In the genomic region with DNA sequence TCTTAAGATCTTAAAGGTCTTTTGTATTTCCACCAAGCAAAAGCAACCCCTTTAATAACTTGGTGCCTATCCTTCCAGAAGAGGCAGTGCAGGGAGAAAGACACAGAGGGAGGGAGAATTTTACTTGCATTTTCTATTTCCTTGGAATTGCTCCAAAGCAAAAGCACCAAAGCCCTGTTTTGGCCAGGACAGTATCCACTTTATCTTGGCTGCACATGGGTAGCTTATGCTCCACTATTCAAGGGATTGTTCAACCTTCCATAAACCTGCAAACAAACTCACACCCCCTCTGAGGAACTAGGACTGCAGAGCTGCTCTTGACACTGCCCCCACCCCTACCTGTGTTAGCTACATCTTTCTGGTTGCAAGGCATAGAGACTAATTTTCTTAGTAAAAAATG, we compare ENCODE assay signal across 14 cellular contexts.
DNase-seq lines count a peak whose midpoint lies in the region; ATAC-seq and TF ChIP-seq lines count a peak whose summit lies in the region.
"Had no signal": no experiment of that assay in that cellular context is flagged by ENCODE, and none has a peak within 500 bp of the region (broad histone marks: within the 10 kb centered on the region; RNA-seq: fewer than 3 reads in every experiment).

No MANE protein-coding gene starts in this region.

- H3K4me3 ChIP-seq in right atrium auricular region = no peak overlapping the region
- H3K4me3 ChIP-seq: HAP-1 had no signal

- no peaks in the 10 kb centered on the region for H3K4me1 ChIP-seq in right atrium auricular region

- H3K36me3 Mint-ChIP-seq in Calu3 (ENCODE audit: insufficient read depth, unreplicated experiment) = no peaks in the 10 kb centered on the region

- no peaks in the 10 kb centered on the region for H3K36me3 ChIP-seq in right atrium auricular region
- H3K36me3 ChIP-seq: HAP-1 had no signal

- H3K27me3 ChIP-seq in right atrium auricular region = no peaks in the 10 kb centered on the region

- TF ChIP-seq CTCF in right atrium auricular region (IDR thresholded peaks at IDR 0.05) (no peak), Calu3 (IDR thresholded peaks at IDR 0.05; ENCODE audit: unreplicated experiment) (no peak)

- H3K9me3 ChIP-seq in right atrium auricular region = no peaks in the 10 kb centered on the region
- H3K9me3 ChIP-seq: HAP-1 had no signal

- DNase-seq in left ventricle myocardium superior (no peak), right atrium auricular region (ENCODE audit: low spot score) (no peak), NCI-H446 treated with DMSO at 0.1 percent for 48 hours (lab: John Stamatoyannopoulos, UW) (peak; percentile 19), astrocyte of the hippocampus (ENCODE audit: low read depth, low spot score) (peak; percentile 42), left lobe of liver (ENCODE audit: low spot score) (no peak), Calu3 (no peak)
- DNase-seq: C1 segment of cervical spinal cord; CD4-positive, alpha-beta T cell; DMS153; DMS79 treated with DMSO at 0.1 percent for 48 hours; GDM1 had no signal

- no peak overlapping the region for H3K27ac ChIP-seq in right atrium auricular region

- peaks cover 10% of the 10 kb centered on the region for H3K4me1 Mint-ChIP-seq in Calu3 (ENCODE audit: low read depth, unreplicated experiment)
- H3K4me1 Mint-ChIP-seq: B cell had no signal

- H3K27me3 Mint-ChIP-seq in Calu3 (ENCODE audit: unreplicated experiment) = no peaks in the 10 kb centered on the region
- H3K27me3 Mint-ChIP-seq: CD4-positive, alpha-beta T cell had no signal

- no TSS peak for BruUV-seq in Calu3 (replicated peaks; lab: Mats Ljungman, UMichigan)

- intact Hi-C loops in left ventricle myocardium superior (cut with micrococcal nuclease) (no loop called here), Calu3 (cut with micrococcal nuclease; ENCODE audit: unreplicated experiment) (no loop called here)

- ATAC-seq in left ventricle myocardium superior (peak; percentile 54), left lobe of liver (peak; percentile 88), HG02678 (IDR thresholded peaks at IDR 0.05; ENCODE audit: unreplicated experiment) (no peak)

- CTCF ChIA-PET in Calu3 (lab: Charles Lee) = no interaction called here

- H3K9me3 Mint-ChIP-seq in Calu3 (ENCODE audit: low read depth, unreplicated experiment) = no peaks in the 10 kb centered on the region
- H3K9me3 Mint-ChIP-seq: CD4-positive, alpha-beta T cell had no signal

- H3K4me3 Mint-ChIP-seq in Calu3 (ENCODE audit: low read depth, unreplicated experiment) = no peak overlapping the region
- H3K4me3 Mint-ChIP-seq: B cell; CD4-positive, alpha-beta T cell had no signal

- H3K27ac Mint-ChIP-seq in Calu3 (ENCODE audit: unreplicated experiment) = no peak overlapping the region
- H3K27ac Mint-ChIP-seq: B cell; CD4-positive, alpha-beta T cell had no signal

Comparison
In these comparisons a context has a peak if more than half of its experiments do, and no peak if none do; other contexts are left out.
1. DNase-seq: peak in NCI-H446 treated with DMSO at 0.1 percent for 48 hours (single experiment) and astrocyte of the hippocampus (single experiment); none in left ventricle myocardium superior (single experiment), right atrium auricular region (single experiment), left lobe of liver (single experiment) and Calu3 (single experiment).